ENCODE assay signal across 2 cellular contexts in genomic region chr10:93462881-93463280, GRCh38.
TF ChIP-seq lines count a peak whose summit lies in the region.

No MANE protein-coding gene starts in this region.

TF ChIP-seq in liver, 16 proteins besides CTCF, POLR2A, EP300 and RAD21 (continued from another document):
- TF ChIP-seq HNF4G (IDR thresholded peaks at IDR 0.05) (no peak), MAX (IDR thresholded peaks at IDR 0.05) (no peak), TAF1 (conservative IDR thresholded peaks at IDR 0.05) (no peak), GABPA (IDR thresholded peaks at IDR 0.05 in 1 of 2, conservative IDR thresholded peaks at IDR 0.05 in 1 of 2) (no peak), NR2F2 (IDR thresholded peaks at IDR 0.05) (peak; percentile 66), FOXA2 (IDR thresholded peaks at IDR 0.05) (no peak)

TF ChIP-seq in HepG2, 621 proteins besides CTCF, POLR2A, EP300 and RAD21 (continued from another document):
- no peak for TF ChIP-seq HNF1B (CRISPR knock-in tag; IDR thresholded peaks at IDR 0.05)
- no peak for TF ChIP-seq ZC3H13 (CRISPR knock-in tag; IDR thresholded peaks at IDR 0.05)
- no peak for TF ChIP-seq ZKSCAN5 (CRISPR knock-in tag; IDR thresholded peaks at IDR 0.05)
- no peak for TF ChIP-seq ZFYVE20 (CRISPR knock-in tag; IDR thresholded peaks at IDR 0.05; ENCODE audit: borderline replicate concordance, low read depth)
- no peak for TF ChIP-seq ZNF431 (CRISPR knock-in tag; IDR thresholded peaks at IDR 0.05; ENCODE audit: borderline replicate concordance, low read depth)
- no peak for TF ChIP-seq NR2F2 (IDR thresholded peaks at IDR 0.05; ENCODE audit: borderline replicate concordance, low read depth)
- TF ChIP-seq ATF5 (CRISPR knock-in tag; IDR thresholded peaks at IDR 0.05; ENCODE audit: low read depth), result no peak
- no peak for TF ChIP-seq XBP1 (CRISPR knock-in tag; IDR thresholded peaks at IDR 0.05)
- no peak for TF ChIP-seq SP4 (CRISPR knock-in tag; IDR thresholded peaks at IDR 0.05)
- TF ChIP-seq E2F1 (CRISPR knock-in tag; IDR thresholded peaks at IDR 0.05), result no peak
- TF ChIP-seq ZNF674 (CRISPR knock-in tag; IDR thresholded peaks at IDR 0.05; ENCODE audit: low read depth), result no peak
- no peak for TF ChIP-seq SIN3B (IDR thresholded peaks at IDR 0.05; ENCODE audit: low read length)
- TF ChIP-seq CREB3 (CRISPR knock-in tag; IDR thresholded peaks at IDR 0.05), result no peak
- TF ChIP-seq PAWR (CRISPR knock-in tag; IDR thresholded peaks at IDR 0.05; ENCODE audit: borderline replicate concordance), result no peak
- no peak for TF ChIP-seq KLF6 (CRISPR knock-in tag; IDR thresholded peaks at IDR 0.05)
